Comparison of ENCODE assay signal across 9 cellular contexts in genomic region chr11:70780246-70780535, GRCh38.
"Had no signal": no experiment of that assay in that cellular context is flagged by ENCODE, and none has a peak within 500 bp of the region (broad histone marks: within the 10 kb centered on the region; RNA-seq: fewer than 3 reads in every experiment).

No MANE protein-coding gene starts in this region.

- H2AFZ ChIP-seq: GM23248, GM23338 had no signal

- H3K4me1 ChIP-seq: HAP-1 had no signal

- H3K36me3 ChIP-seq: HAP-1 had no signal

- H3K4me2 ChIP-seq: GM23338 had no signal

- H3K27ac ChIP-seq: GM23248 had no signal

- ATAC-seq: GM23338, HCT116 had no signal

- H3K4me3 ChIP-seq: GM23248, GM23338, HAP-1 had no signal

- H3K9me3 ChIP-seq: HAP-1 had no signal

- DNase-seq: GOT3, H7, H9, HCEC 1CT, HFFc6 had no signal
